In genomic region chr11:110738641-110739040, GRCh38 we compare ENCODE assay signal across 21 cellular contexts. TPM values are rescaled to one million over a fixed set of nuclear protein-coding genes. Genes with fewer than 3 reads are reported as not detected.
"Had no signal": no experiment of that assay in that cellular context is flagged by ENCODE, and none has a peak within 500 bp of the region (broad histone marks: within the 10 kb centered on the region; RNA-seq: fewer than 3 reads in every experiment).

No MANE protein-coding gene starts in this region.

- DNase-seq: activated CD4-positive, alpha-beta T cell treated with anti-CD3 and anti-CD28 coated beads, Interleukin-2, amount 10 ng/mL, durations not matched to agents 7 days and 5 days; activated CD8-positive, alpha-beta T cell treated with anti-CD3 and anti-CD28 coated beads, Interleukin-2, amount 10 ng/mL, durations not matched to agents 7 days and 5 days; activated naive CD4-positive, alpha-beta T cell treated with anti-CD3 and anti-CD28 coated beads, Interleukin-2, amount 10 ng/mL, durations not matched to agents 7 days and 5 days; activated naive CD8-positive, alpha-beta T cell treated with anti-CD3 and anti-CD28 coated beads, Interleukin-2, amount 50 U/mL, for 24 hours; activated T-cell treated with anti-CD3 and anti-CD28 coated beads, Interleukin-2, amount 50 U/mL, for 24 hours; anterior cingulate cortex; caudate nucleus; dorsolateral prefrontal cortex; foreskin melanocyte; hypothalamus; mammary epithelial cell; stimulated activated CD4-positive, alpha-beta T cell treated with anti-CD3 and anti-CD28 coated beads, Interleukin-12 subunit alpha, Interleukin-12 subunit beta, amount 100 ng/mL, for 4 hours; stimulated activated CD4-positive, alpha-beta T cell treated with anti-CD3 and anti-CD28 coated beads, Interleukin-1b, Interleukin-23, amount 100 ng/mL, for 48 hours; stimulated activated CD8-positive, alpha-beta memory T cell treated with anti-CD3 and anti-CD28 coated beads, Interleukin-4, amount 100 ng/mL, for 48 hours; stimulated activated naive CD4-positive, alpha-beta T cell treated with Interleukin-2 at 50 U/mL for 16 hours; substantia nigra; T-helper 9 cell; tibial artery; uterus had no signal

- H3K9me3 ChIP-seq: tibial artery, uterus had no signal

- H3K36me3 ChIP-seq: tibial artery, uterus had no signal

- H3K27me3 ChIP-seq: tibial artery had no signal

- ATAC-seq: activated CD4-positive, CD25-positive, alpha-beta regulatory T cell treated with anti-CD3 and anti-CD28 coated beads, Interleukin-2, amount 50 U/mL, for 24 hours; activated CD8-positive, alpha-beta T cell treated with anti-CD3 and anti-CD28 coated beads, Interleukin-2, amount 10 ng/mL, durations not matched to agents 7 days and 5 days; activated naive CD8-positive, alpha-beta T cell treated with anti-CD3 and anti-CD28 coated beads, Interleukin-2, amount 50 U/mL, for 24 hours had no signal

- H3K4me3 ChIP-seq: dorsolateral prefrontal cortex, tibial artery, uterus had no signal

- H3K4me1 ChIP-seq: tibial artery, uterus had no signal

- H3K27ac ChIP-seq: dorsolateral prefrontal cortex, epithelial cell of prostate, tibial artery, uterus had no signal

RNA-seq across cellular contexts. Expression of gene ARHGAP20, which starts 26.4 kb away (rescaled TPM):
- total RNA-seq: activated CD4-positive, alpha-beta T cell treated with anti-CD3 and anti-CD28 coated beads, Interleukin-2, amount 10 ng/mL, durations not matched to agents 7 days and 5 days had no signal
